ENCODE assay signal across 1 cellular context in genomic region chr15:31318429-31318828, GRCh38.
TF ChIP-seq lines count a peak whose summit lies in the region.

No MANE protein-coding gene starts in this region.

TF ChIP-seq in H1, 55 proteins besides CTCF, POLR2A, EP300 and RAD21:
- TF ChIP-seq, protein P1, sequence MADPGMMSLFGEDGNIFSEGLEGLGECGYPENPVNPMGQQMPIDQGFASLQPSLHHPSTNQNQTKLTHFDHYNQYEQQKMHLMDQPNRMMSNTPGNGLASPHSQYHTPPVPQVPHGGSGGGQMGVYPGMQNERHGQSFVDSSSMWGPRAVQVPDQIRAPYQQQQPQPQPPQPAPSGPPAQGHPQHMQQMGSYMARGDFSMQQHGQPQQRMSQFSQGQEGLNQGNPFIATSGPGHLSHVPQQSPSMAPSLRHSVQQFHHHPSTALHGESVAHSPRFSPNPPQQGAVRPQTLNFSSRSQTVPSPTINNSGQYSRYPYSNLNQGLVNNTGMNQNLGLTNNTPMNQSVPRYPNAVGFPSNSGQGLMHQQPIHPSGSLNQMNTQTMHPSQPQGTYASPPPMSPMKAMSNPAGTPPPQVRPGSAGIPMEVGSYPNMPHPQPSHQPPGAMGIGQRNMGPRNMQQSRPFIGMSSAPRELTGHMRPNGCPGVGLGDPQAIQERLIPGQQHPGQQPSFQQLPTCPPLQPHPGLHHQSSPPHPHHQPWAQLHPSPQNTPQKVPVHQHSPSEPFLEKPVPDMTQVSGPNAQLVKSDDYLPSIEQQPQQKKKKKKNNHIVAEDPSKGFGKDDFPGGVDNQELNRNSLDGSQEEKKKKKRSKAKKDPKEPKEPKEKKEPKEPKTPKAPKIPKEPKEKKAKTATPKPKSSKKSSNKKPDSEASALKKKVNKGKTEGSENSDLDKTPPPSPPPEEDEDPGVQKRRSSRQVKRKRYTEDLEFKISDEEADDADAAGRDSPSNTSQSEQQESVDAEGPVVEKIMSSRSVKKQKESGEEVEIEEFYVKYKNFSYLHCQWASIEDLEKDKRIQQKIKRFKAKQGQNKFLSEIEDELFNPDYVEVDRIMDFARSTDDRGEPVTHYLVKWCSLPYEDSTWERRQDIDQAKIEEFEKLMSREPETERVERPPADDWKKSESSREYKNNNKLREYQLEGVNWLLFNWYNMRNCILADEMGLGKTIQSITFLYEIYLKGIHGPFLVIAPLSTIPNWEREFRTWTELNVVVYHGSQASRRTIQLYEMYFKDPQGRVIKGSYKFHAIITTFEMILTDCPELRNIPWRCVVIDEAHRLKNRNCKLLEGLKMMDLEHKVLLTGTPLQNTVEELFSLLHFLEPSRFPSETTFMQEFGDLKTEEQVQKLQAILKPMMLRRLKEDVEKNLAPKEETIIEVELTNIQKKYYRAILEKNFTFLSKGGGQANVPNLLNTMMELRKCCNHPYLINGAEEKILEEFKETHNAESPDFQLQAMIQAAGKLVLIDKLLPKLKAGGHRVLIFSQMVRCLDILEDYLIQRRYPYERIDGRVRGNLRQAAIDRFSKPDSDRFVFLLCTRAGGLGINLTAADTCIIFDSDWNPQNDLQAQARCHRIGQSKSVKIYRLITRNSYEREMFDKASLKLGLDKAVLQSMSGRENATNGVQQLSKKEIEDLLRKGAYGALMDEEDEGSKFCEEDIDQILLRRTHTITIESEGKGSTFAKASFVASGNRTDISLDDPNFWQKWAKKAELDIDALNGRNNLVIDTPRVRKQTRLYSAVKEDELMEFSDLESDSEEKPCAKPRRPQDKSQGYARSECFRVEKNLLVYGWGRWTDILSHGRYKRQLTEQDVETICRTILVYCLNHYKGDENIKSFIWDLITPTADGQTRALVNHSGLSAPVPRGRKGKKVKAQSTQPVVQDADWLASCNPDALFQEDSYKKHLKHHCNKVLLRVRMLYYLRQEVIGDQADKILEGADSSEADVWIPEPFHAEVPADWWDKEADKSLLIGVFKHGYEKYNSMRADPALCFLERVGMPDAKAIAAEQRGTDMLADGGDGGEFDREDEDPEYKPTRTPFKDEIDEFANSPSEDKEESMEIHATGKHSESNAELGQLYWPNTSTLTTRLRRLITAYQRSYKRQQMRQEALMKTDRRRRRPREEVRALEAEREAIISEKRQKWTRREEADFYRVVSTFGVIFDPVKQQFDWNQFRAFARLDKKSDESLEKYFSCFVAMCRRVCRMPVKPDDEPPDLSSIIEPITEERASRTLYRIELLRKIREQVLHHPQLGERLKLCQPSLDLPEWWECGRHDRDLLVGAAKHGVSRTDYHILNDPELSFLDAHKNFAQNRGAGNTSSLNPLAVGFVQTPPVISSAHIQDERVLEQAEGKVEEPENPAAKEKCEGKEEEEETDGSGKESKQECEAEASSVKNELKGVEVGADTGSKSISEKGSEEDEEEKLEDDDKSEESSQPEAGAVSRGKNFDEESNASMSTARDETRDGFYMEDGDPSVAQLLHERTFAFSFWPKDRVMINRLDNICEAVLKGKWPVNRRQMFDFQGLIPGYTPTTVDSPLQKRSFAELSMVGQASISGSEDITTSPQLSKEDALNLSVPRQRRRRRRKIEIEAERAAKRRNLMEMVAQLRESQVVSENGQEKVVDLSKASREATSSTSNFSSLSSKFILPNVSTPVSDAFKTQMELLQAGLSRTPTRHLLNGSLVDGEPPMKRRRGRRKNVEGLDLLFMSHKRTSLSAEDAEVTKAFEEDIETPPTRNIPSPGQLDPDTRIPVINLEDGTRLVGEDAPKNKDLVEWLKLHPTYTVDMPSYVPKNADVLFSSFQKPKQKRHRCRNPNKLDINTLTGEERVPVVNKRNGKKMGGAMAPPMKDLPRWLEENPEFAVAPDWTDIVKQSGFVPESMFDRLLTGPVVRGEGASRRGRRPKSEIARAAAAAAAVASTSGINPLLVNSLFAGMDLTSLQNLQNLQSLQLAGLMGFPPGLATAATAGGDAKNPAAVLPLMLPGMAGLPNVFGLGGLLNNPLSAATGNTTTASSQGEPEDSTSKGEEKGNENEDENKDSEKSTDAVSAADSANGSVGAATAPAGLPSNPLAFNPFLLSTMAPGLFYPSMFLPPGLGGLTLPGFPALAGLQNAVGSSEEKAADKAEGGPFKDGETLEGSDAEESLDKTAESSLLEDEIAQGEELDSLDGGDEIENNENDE (IDR thresholded peaks at IDR 0.05; ENCODE audit: insufficient replicate concordance, low read length), result no peak
- TF ChIP-seq CTBP2 (IDR thresholded peaks at IDR 0.05; ENCODE audit: borderline replicate concordance, insufficient read depth, insufficient read length, low read length) (no peak), GTF2F1 (IDR thresholded peaks at IDR 0.05; ENCODE audit: borderline replicate concordance, low read depth, low read length) (no peak), KDM1A (IDR thresholded peaks at IDR 0.05; ENCODE audit: borderline replicate concordance, low read length) (no peak), BCL11A (IDR thresholded peaks at IDR 0.05; ENCODE audit: low read depth in 2 of 2, low read length in 2 of 2) (no peak), CREB1 (IDR thresholded peaks at IDR 0.05) (no peak), TAF7 (optimal IDR thresholded peaks at IDR 0.05; ENCODE audit: borderline replicate concordance, low read depth, low read length) (no peak), PHF8 (conservative IDR thresholded peaks at IDR 0.05; ENCODE audit: low read depth, low read length) (no peak), CHD1 (IDR thresholded peaks at IDR 0.05; ENCODE audit: low read depth, low read length) (no peak), TBP (IDR thresholded peaks at IDR 0.05; ENCODE audit: low read depth, low read length) (no peak), NRF1 (IDR thresholded peaks at IDR 0.05; ENCODE audit: low read depth, low read length) (no peak), CBX8 (IDR thresholded peaks at IDR 0.05; ENCODE audit: borderline replicate concordance, low read depth, low read length) (no peak), KDM5A (IDR thresholded peaks at IDR 0.05; ENCODE audit: low read length) (no peak), MAX (IDR thresholded peaks at IDR 0.05) (no peak)
- TF ChIP-seq, protein P2, sequence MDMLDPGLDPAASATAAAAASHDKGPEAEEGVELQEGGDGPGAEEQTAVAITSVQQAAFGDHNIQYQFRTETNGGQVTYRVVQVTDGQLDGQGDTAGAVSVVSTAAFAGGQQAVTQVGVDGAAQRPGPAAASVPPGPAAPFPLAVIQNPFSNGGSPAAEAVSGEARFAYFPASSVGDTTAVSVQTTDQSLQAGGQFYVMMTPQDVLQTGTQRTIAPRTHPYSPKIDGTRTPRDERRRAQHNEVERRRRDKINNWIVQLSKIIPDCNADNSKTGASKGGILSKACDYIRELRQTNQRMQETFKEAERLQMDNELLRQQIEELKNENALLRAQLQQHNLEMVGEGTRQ (IDR thresholded peaks at IDR 0.05; ENCODE audit: low read length), result no peak
